In the genomic region with DNA sequence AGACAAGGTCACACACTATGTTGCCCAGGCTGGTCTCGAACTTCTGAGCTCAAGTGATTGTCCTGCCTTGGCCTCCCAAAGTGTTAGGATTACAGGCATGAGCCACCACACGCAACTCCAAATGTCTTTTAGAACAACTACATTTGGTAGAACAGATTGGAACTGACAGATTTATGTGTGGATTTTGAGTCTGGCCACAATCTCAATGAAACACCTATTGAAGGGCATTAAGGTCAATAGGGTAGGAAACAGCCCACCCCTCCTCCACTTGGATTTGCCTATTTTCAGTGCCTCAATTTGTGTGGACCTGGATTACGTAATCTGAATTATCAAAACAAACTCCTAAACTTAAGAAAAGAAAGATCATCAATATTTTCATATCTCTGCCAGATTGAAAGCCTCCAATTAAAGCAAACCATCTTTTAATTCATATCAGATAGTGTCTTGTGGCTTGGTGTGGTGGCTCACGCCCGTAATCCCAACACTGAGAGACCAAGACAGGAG, we compare ENCODE assay signal across 1 cellular context.
TF ChIP-seq lines count a peak whose summit lies in the region.

No MANE protein-coding gene starts in this region.

TF ChIP-seq in K562, 482 proteins besides CTCF, POLR2A, EP300 and RAD21 (continued from another document):
- TF ChIP-seq, protein P1, sequence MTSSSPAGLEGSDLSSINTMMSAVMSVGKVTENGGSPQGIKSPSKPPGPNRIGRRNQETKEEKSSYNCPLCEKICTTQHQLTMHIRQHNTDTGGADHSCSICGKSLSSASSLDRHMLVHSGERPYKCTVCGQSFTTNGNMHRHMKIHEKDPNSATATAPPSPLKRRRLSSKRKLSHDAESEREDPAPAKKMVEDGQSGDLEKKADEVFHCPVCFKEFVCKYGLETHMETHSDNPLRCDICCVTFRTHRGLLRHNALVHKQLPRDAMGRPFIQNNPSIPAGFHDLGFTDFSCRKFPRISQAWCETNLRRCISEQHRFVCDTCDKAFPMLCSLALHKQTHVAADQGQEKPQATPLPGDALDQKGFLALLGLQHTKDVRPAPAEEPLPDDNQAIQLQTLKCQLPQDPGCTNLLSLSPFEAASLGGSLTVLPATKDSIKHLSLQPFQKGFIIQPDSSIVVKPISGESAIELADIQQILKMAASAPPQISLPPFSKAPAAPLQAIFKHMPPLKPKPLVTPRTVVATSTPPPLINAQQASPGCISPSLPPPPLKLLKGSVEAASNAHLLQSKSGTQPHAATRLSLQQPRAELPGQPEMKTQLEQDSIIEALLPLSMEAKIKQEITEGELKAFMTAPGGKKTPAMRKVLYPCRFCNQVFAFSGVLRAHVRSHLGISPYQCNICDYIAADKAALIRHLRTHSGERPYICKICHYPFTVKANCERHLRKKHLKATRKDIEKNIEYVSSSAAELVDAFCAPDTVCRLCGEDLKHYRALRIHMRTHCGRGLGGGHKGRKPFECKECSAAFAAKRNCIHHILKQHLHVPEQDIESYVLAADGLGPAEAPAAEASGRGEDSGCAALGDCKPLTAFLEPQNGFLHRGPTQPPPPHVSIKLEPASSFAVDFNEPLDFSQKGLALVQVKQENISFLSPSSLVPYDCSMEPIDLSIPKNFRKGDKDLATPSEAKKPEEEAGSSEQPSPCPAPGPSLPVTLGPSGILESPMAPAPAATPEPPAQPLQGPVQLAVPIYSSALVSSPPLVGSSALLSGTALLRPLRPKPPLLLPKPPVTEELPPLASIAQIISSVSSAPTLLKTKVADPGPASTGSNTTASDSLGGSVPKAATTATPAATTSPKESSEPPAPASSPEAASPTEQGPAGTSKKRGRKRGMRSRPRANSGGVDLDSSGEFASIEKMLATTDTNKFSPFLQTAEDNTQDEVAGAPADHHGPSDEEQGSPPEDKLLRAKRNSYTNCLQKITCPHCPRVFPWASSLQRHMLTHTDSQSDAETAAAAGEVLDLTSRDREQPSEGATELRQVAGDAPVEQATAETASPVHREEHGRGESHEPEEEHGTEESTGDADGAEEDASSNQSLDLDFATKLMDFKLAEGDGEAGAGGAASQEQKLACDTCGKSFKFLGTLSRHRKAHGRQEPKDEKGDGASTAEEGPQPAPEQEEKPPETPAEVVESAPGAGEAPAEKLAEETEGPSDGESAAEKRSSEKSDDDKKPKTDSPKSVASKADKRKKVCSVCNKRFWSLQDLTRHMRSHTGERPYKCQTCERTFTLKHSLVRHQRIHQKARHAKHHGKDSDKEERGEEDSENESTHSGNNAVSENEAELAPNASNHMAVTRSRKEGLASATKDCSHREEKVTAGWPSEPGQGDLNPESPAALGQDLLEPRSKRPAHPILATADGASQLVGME (CRISPR knock-in tag; IDR thresholded peaks at IDR 0.05), result no peak
- TF ChIP-seq ZZZ3 (IDR thresholded peaks at IDR 0.05) (no peak), XRCC4 (IDR thresholded peaks at IDR 0.05; ENCODE audit: extremely low read depth, insufficient read depth, insufficient read length) (no peak), OTX1 (CRISPR knock-in tag; IDR thresholded peaks at IDR 0.05) (no peak), TBP (optimal IDR thresholded peaks at IDR 0.05; ENCODE audit: low read depth, low read length) (no peak), TAF9B (IDR thresholded peaks at IDR 0.05; ENCODE audit: partially characterized antibody) (no peak), TCF3 (CRISPR knock-in tag; IDR thresholded peaks at IDR 0.05) (no peak), IRF1 (CRISPR knock-in tag; IDR thresholded peaks at IDR 0.05; ENCODE audit: borderline replicate concordance) (no peak), BDP1 (IDR thresholded peaks at IDR 0.05; ENCODE audit: insufficient read depth, insufficient read length) (no peak), ZBTB5 (IDR thresholded peaks at IDR 0.05) (no peak), ETV5 (CRISPR knock-in tag; IDR thresholded peaks at IDR 0.05; ENCODE audit: low read depth) (no peak), HBP1 (CRISPR knock-in tag; IDR thresholded peaks at IDR 0.05) (no peak), RBM15 (IDR thresholded peaks at IDR 0.05; ENCODE audit: insufficient read depth, low read length) (no peak), ZNF740 (CRISPR knock-in tag; IDR thresholded peaks at IDR 0.05) (no peak), ZNF740 (tag; IDR thresholded peaks at IDR 0.05) (no peak)
- TF ChIP-seq, protein P2, sequence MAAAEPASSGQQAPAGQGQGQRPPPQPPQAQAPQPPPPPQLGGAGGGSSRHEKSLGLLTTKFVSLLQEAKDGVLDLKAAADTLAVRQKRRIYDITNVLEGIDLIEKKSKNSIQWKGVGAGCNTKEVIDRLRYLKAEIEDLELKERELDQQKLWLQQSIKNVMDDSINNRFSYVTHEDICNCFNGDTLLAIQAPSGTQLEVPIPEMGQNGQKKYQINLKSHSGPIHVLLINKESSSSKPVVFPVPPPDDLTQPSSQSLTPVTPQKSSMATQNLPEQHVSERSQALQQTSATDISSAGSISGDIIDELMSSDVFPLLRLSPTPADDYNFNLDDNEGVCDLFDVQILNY (CRISPR knock-in tag; IDR thresholded peaks at IDR 0.05), result no peak
- TF ChIP-seq, protein P3, sequence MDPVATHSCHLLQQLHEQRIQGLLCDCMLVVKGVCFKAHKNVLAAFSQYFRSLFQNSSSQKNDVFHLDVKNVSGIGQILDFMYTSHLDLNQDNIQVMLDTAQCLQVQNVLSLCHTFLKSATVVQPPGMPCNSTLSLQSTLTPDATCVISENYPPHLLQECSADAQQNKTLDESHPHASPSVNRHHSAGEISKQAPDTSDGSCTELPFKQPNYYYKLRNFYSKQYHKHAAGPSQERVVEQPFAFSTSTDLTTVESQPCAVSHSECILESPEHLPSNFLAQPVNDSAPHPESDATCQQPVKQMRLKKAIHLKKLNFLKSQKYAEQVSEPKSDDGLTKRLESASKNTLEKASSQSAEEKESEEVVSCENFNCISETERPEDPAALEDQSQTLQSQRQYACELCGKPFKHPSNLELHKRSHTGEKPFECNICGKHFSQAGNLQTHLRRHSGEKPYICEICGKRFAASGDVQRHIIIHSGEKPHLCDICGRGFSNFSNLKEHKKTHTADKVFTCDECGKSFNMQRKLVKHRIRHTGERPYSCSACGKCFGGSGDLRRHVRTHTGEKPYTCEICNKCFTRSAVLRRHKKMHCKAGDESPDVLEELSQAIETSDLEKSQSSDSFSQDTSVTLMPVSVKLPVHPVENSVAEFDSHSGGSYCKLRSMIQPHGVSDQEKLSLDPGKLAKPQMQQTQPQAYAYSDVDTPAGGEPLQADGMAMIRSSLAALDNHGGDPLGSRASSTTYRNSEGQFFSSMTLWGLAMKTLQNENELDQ (CRISPR knock-in tag; IDR thresholded peaks at IDR 0.05; ENCODE audit: borderline replicate concordance), result no peak
- TF ChIP-seq, protein P4, sequence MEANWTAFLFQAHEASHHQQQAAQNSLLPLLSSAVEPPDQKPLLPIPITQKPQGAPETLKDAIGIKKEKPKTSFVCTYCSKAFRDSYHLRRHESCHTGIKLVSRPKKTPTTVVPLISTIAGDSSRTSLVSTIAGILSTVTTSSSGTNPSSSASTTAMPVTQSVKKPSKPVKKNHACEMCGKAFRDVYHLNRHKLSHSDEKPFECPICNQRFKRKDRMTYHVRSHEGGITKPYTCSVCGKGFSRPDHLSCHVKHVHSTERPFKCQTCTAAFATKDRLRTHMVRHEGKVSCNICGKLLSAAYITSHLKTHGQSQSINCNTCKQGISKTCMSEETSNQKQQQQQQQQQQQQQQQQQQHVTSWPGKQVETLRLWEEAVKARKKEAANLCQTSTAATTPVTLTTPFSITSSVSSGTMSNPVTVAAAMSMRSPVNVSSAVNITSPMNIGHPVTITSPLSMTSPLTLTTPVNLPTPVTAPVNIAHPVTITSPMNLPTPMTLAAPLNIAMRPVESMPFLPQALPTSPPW (CRISPR knock-in tag; IDR thresholded peaks at IDR 0.05), result no peak
TF ChIP-seq in K562: peak in this region for 7.
